Comparison of ENCODE assay signal across 8 cellular contexts in genomic region chr17:59842901-59843652, GRCh38. TPM values are rescaled to one million over a fixed set of nuclear protein-coding genes. Genes with fewer than 3 reads are reported as not detected.
DNase-seq lines count a peak whose midpoint lies in the region; ATAC-seq, FAIRE-seq and TF ChIP-seq lines count a peak whose summit lies in the region.

No MANE protein-coding gene starts in this region.

- H3K9me3 ChIP-seq in CD4-positive, alpha-beta memory T cell (ENCODE audit: control insufficient read depth in 1 of 2, low read length in 2 of 2), result no peaks in the 10 kb centered on the region
- H3K9me3 ChIP-seq in GM23248 (ENCODE audit: low read depth), result no peaks in the 10 kb centered on the region
- H3K9me3 ChIP-seq in RWPE2 (ENCODE audit: severe bottlenecking), result no peaks in the 10 kb centered on the region
- no peaks in the 10 kb centered on the region for H3K9me3 ChIP-seq in mesenchymal stem cell (ENCODE audit: control insufficient read depth, low read length)
- H3K9me3 ChIP-seq in MM.1S (replicated peaks; ENCODE audit: insufficient read depth, low read length), result no peaks in the 10 kb centered on the region

- ATAC-seq in RWPE2 (ENCODE audit: low read depth), result peak; percentile 46
- peak; percentile 78 for ATAC-seq in stimulated activated naive CD8-positive, alpha-beta T cell treated with anti-CD3 and anti-CD28 coated beads, Interleukin-15, amount 100 ng/mL, for 72 hours

- H3K79me1 ChIP-seq in mesenchymal stem cell (replicated peaks; ENCODE audit: low read length, poor library complexity, severe bottlenecking), result no peaks in the 10 kb centered on the region

- H3K4me3 Mint-ChIP-seq in CD4-positive, alpha-beta memory T cell, result peak overlapping the region; percentile 94 to 100 (median 97)
- H3K4me3 Mint-ChIP-seq in stimulated activated naive CD8-positive, alpha-beta T cell treated with anti-CD3 and anti-CD28 coated beads, Interleukin-15, amount 100 ng/mL, for 72 hours, result peak overlapping the region; percentile 91 to 99

- H3F3A ChIP-seq in GM23248 (ENCODE audit: insufficient read depth) (peaks cover 89% of the 10 kb centered on the region), MM.1S (ENCODE audit: insufficient read depth, low read length) (peaks cover 30% of the 10 kb centered on the region)

- H3K18ac ChIP-seq in mesenchymal stem cell (ENCODE audit: low read depth in 1 of 2, low read length in 2 of 2), result peak overlapping the region; percentile 19 to 28

- H4K91ac ChIP-seq in mesenchymal stem cell (ENCODE audit: low read length), result no peak overlapping the region

- no peak overlapping the region for H2AFZ ChIP-seq in GM23248
- no peak overlapping the region for H2AFZ ChIP-seq in mesenchymal stem cell (ENCODE audit: low read depth, low read length)
- H2AFZ ChIP-seq in MM.1S (ENCODE audit: low read length), result no peak overlapping the region

- no peaks in the 10 kb centered on the region for H3K27me3 ChIP-seq in CD4-positive, alpha-beta memory T cell (ENCODE audit: insufficient read depth, low read length)
- no peaks in the 10 kb centered on the region for H3K27me3 ChIP-seq in GM23248 (replicated peaks; ENCODE audit: insufficient read depth)
- H3K27me3 ChIP-seq in RWPE2 (ENCODE audit: insufficient read depth, poor library complexity, severe bottlenecking), result no peaks in the 10 kb centered on the region
- no peaks in the 10 kb centered on the region for H3K27me3 ChIP-seq in mesenchymal stem cell (ENCODE audit: control insufficient read depth in 1 of 2, insufficient read depth in 1 of 2, low read length in 2 of 2)
- no peaks in the 10 kb centered on the region for H3K27me3 ChIP-seq in MM.1S (replicated peaks; ENCODE audit: insufficient read depth, low read length)

- H3K36me3 Mint-ChIP-seq in CD4-positive, alpha-beta memory T cell, result peaks cover 29 to 35% of the 10 kb centered on the region in 2 donors

- H3K4ac ChIP-seq in mesenchymal stem cell (ENCODE audit: low read depth in 1 of 2, low read length in 2 of 2), result no peak overlapping the region

- H3K4me3 ChIP-seq in CD4-positive, alpha-beta memory T cell (ENCODE audit: low read length in 2 of 2), result peak overlapping the region in 1 of 2 donors; percentile 16
- H3K4me3 ChIP-seq in GM23248 (peak overlapping the region; percentile 96; the same call in 1 of the 2 replicates), RWPE2 (ENCODE audit: severe bottlenecking) (no peak overlapping the region), astrocyte of the spinal cord (ENCODE audit: low read depth, low read length) (peak overlapping the region; percentile 80), mesenchymal stem cell (ENCODE audit: insufficient read depth in 1 of 2, low read depth in 1 of 2, low read length in 2 of 2) (peak overlapping the region in 1 of 2 experiments; percentile 14), MM.1S (ENCODE audit: low read length) (no peak overlapping the region)

- no peak overlapping the region for H2BK120ac ChIP-seq in mesenchymal stem cell (ENCODE audit: low read depth, low read length)

- H3K4me2 ChIP-seq in GM23248 (ENCODE audit: unreplicated experiment) (no peak overlapping the region), mesenchymal stem cell (ENCODE audit: low read length, poor library complexity, severe bottlenecking) (no peak overlapping the region), MM.1S (ENCODE audit: low read depth, low read length) (no peak overlapping the region)

- peak overlapping the region; percentile 12 for H4K8ac ChIP-seq in mesenchymal stem cell (ENCODE audit: low read length)

- H3K36me3 ChIP-seq in CD4-positive, alpha-beta memory T cell (ENCODE audit: insufficient read depth, low read length), result no peaks in the 10 kb centered on the region
- H3K36me3 ChIP-seq in GM23248 (ENCODE audit: low read depth), result peaks cover 42% of the 10 kb centered on the region
- H3K36me3 ChIP-seq in RWPE2 (ENCODE audit: low read depth), result peaks cover 38% of the 10 kb centered on the region
- H3K36me3 ChIP-seq in mesenchymal stem cell (ENCODE audit: control insufficient read depth in 1 of 2, insufficient read depth in 2 of 2, low read depth in 1 of 2, low read length in 2 of 2), result peaks cover 0 to 37% of the 10 kb centered on the region in 2 experiments
- H3K36me3 ChIP-seq in MM.1S (replicated peaks; ENCODE audit: insufficient read depth, low read length), result no peaks in the 10 kb centered on the region

- no peak for FAIRE-seq in urothelium cell line (lab: Jason Lieb, UNC)

- in situ Hi-C loops in GM23248 (cut with MboI), result no loop called here
- in situ Hi-C loops in astrocyte of the spinal cord (cut with HindIII; ENCODE audit: low sequenced_read_pairs), result no loop called here

- TF ChIP-seq CTCF in RWPE2 (IDR thresholded peaks at IDR 0.05; ENCODE audit: poor library complexity, severe bottlenecking) (no peak), astrocyte of the spinal cord (IDR thresholded peaks at IDR 0.05; ENCODE audit: low read depth, low read length) (no peak), MM.1S (IDR thresholded peaks at IDR 0.05; ENCODE audit: low read length) (no peak)

- peak overlapping the region; percentile 99 for H3K9ac ChIP-seq in GM23248
- peak overlapping the region; percentile 99 for H3K9ac ChIP-seq in mesenchymal stem cell (ENCODE audit: low read length)
- no peak overlapping the region for H3K9ac ChIP-seq in MM.1S (ENCODE audit: low read length)

- no peaks in the 10 kb centered on the region for H4K20me1 ChIP-seq in GM23248 (ENCODE audit: insufficient read depth)
- H4K20me1 ChIP-seq in MM.1S (ENCODE audit: insufficient read depth, low read length), result no peaks in the 10 kb centered on the region

- no peak overlapping the region for H3K14ac ChIP-seq in mesenchymal stem cell (ENCODE audit: low read length in 2 of 2)

- peaks cover 43% of the 10 kb centered on the region for H3K79me2 ChIP-seq in GM23248 (ENCODE audit: insufficient read depth)
- no peaks in the 10 kb centered on the region for H3K79me2 ChIP-seq in MM.1S (ENCODE audit: low read length)

- H3K9me2 ChIP-seq in GM23248 (ENCODE audit: insufficient read depth), result no peaks in the 10 kb centered on the region
- H3K9me2 ChIP-seq in MM.1S (replicated peaks; ENCODE audit: insufficient read depth, low read length), result no peaks in the 10 kb centered on the region

- H3K27me3 Mint-ChIP-seq in CD4-positive, alpha-beta memory T cell, result no peaks in the 10 kb centered on the region
- no peaks in the 10 kb centered on the region for H3K27me3 Mint-ChIP-seq in stimulated activated naive CD8-positive, alpha-beta T cell treated with anti-CD3 and anti-CD28 coated beads, Interleukin-15, amount 100 ng/mL, for 72 hours

- peaks cover 0 to 2% (median 0%) of the 10 kb centered on the region in 8 donors for H3K9me3 Mint-ChIP-seq in CD4-positive, alpha-beta memory T cell
- H3K9me3 Mint-ChIP-seq in stimulated activated naive CD8-positive, alpha-beta T cell treated with anti-CD3 and anti-CD28 coated beads, Interleukin-15, amount 100 ng/mL, for 72 hours, result no peaks in the 10 kb centered on the region

- CTCF ChIA-PET in CD4-positive, alpha-beta memory T cell (lab: Charles Lee; ENCODE audit: partially characterized antibody), result interaction anchor here (0.8 to 6.9 kb wide), 4 partner anchors 10 to 92 kb away, joined by 5 to 132 read pairs (median 6); no protein-coding TSS in a partner anchor

- intact Hi-C loops in CD4-positive, alpha-beta memory T cell (cut with micrococcal nuclease), result no loop called here

- WGBS in GM23248 (ENCODE audit: low coverage in 1 of 2, low lambda C conversion rate in 2 of 2, missing lambda C conversion rate in 2 of 2), 2 experiments, result 29 to 37% methylated on average over 11 to 13 of the region's 13 CpGs
- 33% methylated on average over 6 of the region's 13 CpGs for WGBS in mesenchymal stem cell

- H2BK15ac ChIP-seq in mesenchymal stem cell (ENCODE audit: low read depth, poor library complexity, severe bottlenecking), result no peak overlapping the region

- peak overlapping the region; percentile 96 to 99 (median 98) for H3K27ac Mint-ChIP-seq in CD4-positive, alpha-beta memory T cell
- peak overlapping the region; percentile 95 to 98 for H3K27ac Mint-ChIP-seq in stimulated activated naive CD8-positive, alpha-beta T cell treated with anti-CD3 and anti-CD28 coated beads, Interleukin-15, amount 100 ng/mL, for 72 hours

- peaks cover 41 to 82% (median 55%) of the 10 kb centered on the region in 4 donors for H3K4me1 Mint-ChIP-seq in CD4-positive, alpha-beta memory T cell
- H3K4me1 Mint-ChIP-seq in stimulated activated naive CD8-positive, alpha-beta T cell treated with anti-CD3 and anti-CD28 coated beads, Interleukin-15, amount 100 ng/mL, for 72 hours, result peaks cover 67% of the 10 kb centered on the region

- H3K27ac ChIP-seq in CD4-positive, alpha-beta memory T cell (ENCODE audit: low read depth, low read length), result peak overlapping the region; percentile 93
- H3K27ac ChIP-seq in GM23248, result peak overlapping the region; percentile 99
- H3K27ac ChIP-seq in RWPE2 (ENCODE audit: poor library complexity, severe bottlenecking), result peak overlapping the region; percentile 100
- H3K27ac ChIP-seq in mesenchymal stem cell (ENCODE audit: low read length, poor library complexity, severe bottlenecking), result peak overlapping the region; percentile 99
- no peak overlapping the region for H3K27ac ChIP-seq in MM.1S (ENCODE audit: low read length)

- no peak overlapping the region for H2BK5ac ChIP-seq in mesenchymal stem cell (ENCODE audit: low read depth, low read length, poor library complexity, severe bottlenecking)

- no peak overlapping the region for H3K23ac ChIP-seq in mesenchymal stem cell (ENCODE audit: low read length in 2 of 2)

- POLR2A ChIA-PET in CD4-positive, alpha-beta memory T cell (lab: Charles Lee; ENCODE audit: partially characterized antibody), result interaction anchor here (1.1 to 18.0 kb wide), 8 partner anchors 14 to 224 kb away, joined by 3 to 365 read pairs (median 13); partner anchors contain the start of genes CLTC, RNFT1, RPS6KB1 and TUBD1

- H2AK5ac ChIP-seq in mesenchymal stem cell (ENCODE audit: low read length, severe bottlenecking), result no peak overlapping the region

- peaks cover 54% of the 10 kb centered on the region for H3K4me1 ChIP-seq in CD4-positive, alpha-beta memory T cell (ENCODE audit: insufficient read depth, low read length)
- H3K4me1 ChIP-seq in GM23248 (ENCODE audit: insufficient read depth) (peaks cover 37% of the 10 kb centered on the region), RWPE2 (ENCODE audit: insufficient read depth, poor library complexity, severe bottlenecking) (peaks cover 31% of the 10 kb centered on the region), mesenchymal stem cell (ENCODE audit: control insufficient read depth, insufficient read depth, low read depth, low read length) (peaks cover 10% of the 10 kb centered on the region), MM.1S (ENCODE audit: low read length) (peaks cover 36% of the 10 kb centered on the region)

- peak; percentile 30 to 66 (median 38) for DNase-seq in CD4-positive, alpha-beta memory T cell
- DNase-seq in GM23248 (peak; percentile 95), RWPE2 (ENCODE audit: low spot score) (peak; percentile 76), astrocyte of the spinal cord (ENCODE audit: low read depth, low spot score) (peak; percentile 98), mesenchymal stem cell (peak; percentile 98), MM.1S (no peak), urothelium cell line (ENCODE audit: low spot score) (no peak)
- DNase-seq in stimulated activated naive CD8-positive, alpha-beta T cell treated with anti-CD3 and anti-CD28 coated beads, Interleukin-15, amount 100 ng/mL, for 72 hours, result peak in 1 of 2 donors; percentile 71

- H2BK12ac ChIP-seq in mesenchymal stem cell (ENCODE audit: low read length in 2 of 2), result no peak overlapping the region

RNA-seq across cellular contexts. Expression of gene TUBD1, which starts 49.7 kb away (rescaled TPM):
- 10 to 100 TPM; 42.4 to 44.0 TPM for total RNA-seq in CD4-positive, alpha-beta memory T cell
- 10 to 100 TPM; 13.6 to 22.6 TPM for polyA plus RNA-seq in CD4-positive, alpha-beta memory T cell
- 3.8 and 6.3 TPM in 2 replicates for total RNA-seq in GM23248 (2014; rRNA removed; shearing (Covaris generic))
- polyA plus RNA-seq in GM23248 (2016; fragmentation: Nextera tagmentation; extraction: Ambion mirVana), result 4.3 TPM in 2 replicates
- polyA plus RNA-seq in mesenchymal stem cell (2013, experiment 1 of 2), result 4.7 TPM
- polyA plus RNA-seq in mesenchymal stem cell (2013, experiment 2 of 2), result 4.6 TPM

RNA-seq across cellular contexts. Expression of gene RPS6KB1, which starts 49.8 kb away (rescaled TPM):
- 10 to 100 TPM; 57.2 to 67.4 TPM for total RNA-seq in CD4-positive, alpha-beta memory T cell
- polyA plus RNA-seq in CD4-positive, alpha-beta memory T cell, result 10 to 100 TPM; 21.2 to 27.1 TPM
- total RNA-seq in GM23248 (2014; rRNA removed; shearing (Covaris generic)), result 23.3 and 33.6 TPM in 2 replicates
- 28.6 and 31.4 TPM in 2 replicates for polyA plus RNA-seq in GM23248 (2016; fragmentation: Nextera tagmentation; extraction: Ambion mirVana)
- 17.4 TPM for polyA plus RNA-seq in mesenchymal stem cell (2013, experiment 1 of 2)
- 17.7 TPM for polyA plus RNA-seq in mesenchymal stem cell (2013, experiment 2 of 2)

Comparison
In these comparisons a context has a peak if more than half of its experiments do, and no peak if none do; other contexts are left out.
1. DNase-seq: peak in CD4-positive, alpha-beta memory T cell (5 of 5), GM23248 (single experiment), RWPE2 (single experiment), astrocyte of the spinal cord (single experiment) and mesenchymal stem cell (single experiment); none in MM.1S (single experiment) and urothelium cell line (single experiment).
2. H3K4me3 ChIP-seq: peak in GM23248 (single experiment) and astrocyte of the spinal cord (single experiment); none in RWPE2 (single experiment) and MM.1S (single experiment).